ENCODE assay signal across 30 cellular contexts in genomic region chr18:77157312-77157711, GRCh38. TPM values are rescaled to one million over a fixed set of nuclear protein-coding genes. Genes with fewer than 3 reads are reported as not detected.
DNase-seq lines count a peak whose midpoint lies in the region; ATAC-seq, FAIRE-seq and TF ChIP-seq lines count a peak whose summit lies in the region.
"Had no signal": no experiment of that assay in that cellular context is flagged by ENCODE, and none has a peak within 500 bp of the region (broad histone marks: within the 10 kb centered on the region; RNA-seq: fewer than 3 reads in every experiment).

No MANE protein-coding gene starts in this region.

- H3K56ac ChIP-seq in H9 (ENCODE audit: insufficient read length, low read depth, low read length) (no peak overlapping the region), mesendoderm (ENCODE audit: low read length) (no peak overlapping the region)

- H4K20me1 ChIP-seq in H9 (ENCODE audit: control insufficient read depth, insufficient read depth, insufficient read length), result no peaks in the 10 kb centered on the region

- H2BK15ac ChIP-seq in H9 (ENCODE audit: low read depth, low read length) (no peak overlapping the region), mesendoderm (replicated peaks; ENCODE audit: low read depth) (no peak overlapping the region)

- H3K27me3 ChIP-seq in aorta (ENCODE audit: control insufficient read depth in 1 of 2, insufficient read depth in 2 of 2, low read length in 1 of 2) (no peaks in the 10 kb centered on the region), H9 (ENCODE audit: insufficient read depth, low read length) (no peaks in the 10 kb centered on the region), mesendoderm (ENCODE audit: insufficient read depth, low read length, poor library complexity) (no peaks in the 10 kb centered on the region)
- H3K27me3 ChIP-seq: vagina had no signal

- peak; percentile 73 for ATAC-seq in HG02852 (IDR thresholded peaks at IDR 0.05; ENCODE audit: unreplicated experiment)
- no peak for ATAC-seq in aorta (ENCODE audit: low FRiP score)
- ATAC-seq: activated naive CD8-positive, alpha-beta T cell treated with anti-CD3 and anti-CD28 coated beads, Interleukin-2, amount 50 U/mL, for 24 hours; left colon; Panc1; stimulated activated naive CD8-positive, alpha-beta T cell treated with anti-CD3 and anti-CD28 coated beads, Interleukin-15, Interleukin-2, amounts not matched to agents 100 U/mL and 50 U/mL, for 24 hours had no signal

- H3T11ph ChIP-seq in H9 (ENCODE audit: low read length), result no peak overlapping the region

- H3K27ac ChIP-seq in aorta (ENCODE audit: low read depth in 1 of 2, low read length in 2 of 2) (no peak overlapping the region), H9 (ENCODE audit: insufficient read length, low read depth, low read length) (no peak overlapping the region), mesendoderm (ENCODE audit: low read depth, low read length) (no peak overlapping the region)
- H3K27ac ChIP-seq: thoracic aorta, vagina had no signal

- H3K27me3 Mint-ChIP-seq in dendritic cell treated with granulocyte-macrophage colony-stimulating factor and Interleukin-4, amounts not matched to agents 40 ng/mL and 50 ng/mL, for 4 days, result no peaks in the 10 kb centered on the region
- H3K27me3 Mint-ChIP-seq in H9 (ENCODE audit: low read depth), result peaks cover 5% of the 10 kb centered on the region
- H3K27me3 Mint-ChIP-seq: activated CD4-positive, alpha-beta T cell treated with anti-CD3 and anti-CD28 coated beads, Interleukin-2, amount 10 ng/mL, durations not matched to agents 7 days and 5 days; activated naive CD8-positive, alpha-beta T cell treated with anti-CD3 and anti-CD28 coated beads, Interleukin-2, amount 50 U/mL, for 24 hours; activated T-cell treated with anti-CD3 and anti-CD28 coated beads, Interleukin-2, amount 50 U/mL, for 24 hours had no signal

- no peak overlapping the region for H3K23ac ChIP-seq in H9 (ENCODE audit: insufficient read length, low read depth, low read length)
- no peak overlapping the region for H3K23ac ChIP-seq in mesendoderm (ENCODE audit: low read length)

- H3K4me3 ChIP-seq in aorta (ENCODE audit: low read length in 2 of 2) (no peak overlapping the region), mesendoderm (ENCODE audit: low read length) (no peak overlapping the region)
- H3K4me3 ChIP-seq: HAP-1, thoracic aorta, vagina had no signal

- peak overlapping the region; percentile 45 for H3K27ac Mint-ChIP-seq in dendritic cell treated with granulocyte-macrophage colony-stimulating factor and Interleukin-4, amounts not matched to agents 40 ng/mL and 50 ng/mL, for 4 days
- H3K27ac Mint-ChIP-seq in H9, result no peak overlapping the region
- H3K27ac Mint-ChIP-seq: activated CD4-positive, alpha-beta T cell treated with anti-CD3 and anti-CD28 coated beads, Interleukin-2, amount 10 ng/mL, durations not matched to agents 7 days and 5 days; activated naive CD8-positive, alpha-beta T cell treated with anti-CD3 and anti-CD28 coated beads, Interleukin-2, amount 50 U/mL, for 24 hours; activated T-cell treated with anti-CD3 and anti-CD28 coated beads, Interleukin-2, amount 50 U/mL, for 24 hours had no signal

- peaks cover 9% of the 10 kb centered on the region for H3K9me3 Mint-ChIP-seq in dendritic cell treated with granulocyte-macrophage colony-stimulating factor and Interleukin-4, amounts not matched to agents 40 ng/mL and 50 ng/mL, for 4 days
- H3K9me3 Mint-ChIP-seq in H9, result peaks cover 17 to 23% of the 10 kb centered on the region in 2 experiments
- H3K9me3 Mint-ChIP-seq: activated CD4-positive, alpha-beta T cell treated with anti-CD3 and anti-CD28 coated beads, Interleukin-2, amount 10 ng/mL, durations not matched to agents 7 days and 5 days; activated naive CD8-positive, alpha-beta T cell treated with anti-CD3 and anti-CD28 coated beads, Interleukin-2, amount 50 U/mL, for 24 hours; activated T-cell treated with anti-CD3 and anti-CD28 coated beads, Interleukin-2, amount 50 U/mL, for 24 hours; CD4-positive, alpha-beta memory T cell; naive B cell had no signal

- H3K18ac ChIP-seq in H9 (ENCODE audit: insufficient read length, low read depth, low read length), result no peak overlapping the region
- H3K18ac ChIP-seq in mesendoderm (ENCODE audit: low read length), result no peak overlapping the region

- H3K9me3 ChIP-seq in aorta (ENCODE audit: control insufficient read depth, low read length) (no peaks in the 10 kb centered on the region), H9 (ENCODE audit: control insufficient read depth, low read depth, low read length) (no peaks in the 10 kb centered on the region)
- H3K9me3 ChIP-seq: HAP-1, thoracic aorta, vagina had no signal

- H2BK12ac ChIP-seq in H9 (ENCODE audit: insufficient read length, low read depth, low read length), result no peak overlapping the region

- H2AK5ac ChIP-seq in H9 (ENCODE audit: insufficient read length, low read length) (no peak overlapping the region), mesendoderm (ENCODE audit: low read length) (no peak overlapping the region)

- H2BK5ac ChIP-seq in H9 (ENCODE audit: insufficient read length, low read length) (no peak overlapping the region), mesendoderm (ENCODE audit: low read length) (no peak overlapping the region)

- peaks cover 55% of the 10 kb centered on the region for H3K4me1 Mint-ChIP-seq in dendritic cell treated with granulocyte-macrophage colony-stimulating factor and Interleukin-4, amounts not matched to agents 40 ng/mL and 50 ng/mL, for 4 days (ENCODE audit: low read depth)
- peaks cover 27 to 35% of the 10 kb centered on the region in 2 experiments for H3K4me1 Mint-ChIP-seq in H9

- 76 to 86% methylated on average over 4 of the region's 4 CpGs for WGBS in aorta, 2 donors
- no CpG with 5 or more reads among the region's 4 CpGs for WGBS in H9 (ENCODE audit: extremely low coverage, insufficient read length, low lambda C conversion rate)
- WGBS in mesendoderm (ENCODE audit: extremely low coverage, insufficient coverage, low lambda C conversion rate), result no CpG with 5 or more reads among the region's 4 CpGs

- no peaks in the 10 kb centered on the region for H3K36me3 ChIP-seq in aorta (ENCODE audit: control insufficient read depth in 1 of 2, insufficient read depth in 2 of 2, low read length in 1 of 2)
- H3K36me3 ChIP-seq in mesendoderm (ENCODE audit: control insufficient read depth, insufficient read depth, low read length), result no peaks in the 10 kb centered on the region
- H3K36me3 ChIP-seq: HAP-1, thoracic aorta, vagina had no signal

- H2BK120ac ChIP-seq in H9 (ENCODE audit: low read depth, low read length, poor library complexity, severe bottlenecking), result no peak overlapping the region
- H2BK120ac ChIP-seq in mesendoderm (ENCODE audit: low read depth, low read length), result no peak overlapping the region

- TF ChIP-seq CTCF in GM20000 (IDR thresholded peaks at IDR 0.05; ENCODE audit: extremely low read depth, missing control alignments) (no peak), H9 (conservative IDR thresholded peaks at IDR 0.05) (no peak)

- FAIRE-seq in GM12891 (lab: Jason Lieb, UNC), result peak; percentile 45
- FAIRE-seq: endothelial cell of umbilical vein had no signal

- no peaks in the 10 kb centered on the region for H3K79me2 ChIP-seq in H9 (ENCODE audit: insufficient read depth, low read length)
- no peaks in the 10 kb centered on the region for H3K79me2 ChIP-seq in mesendoderm (ENCODE audit: control insufficient read depth, insufficient read depth, low read length)

- H3K4me3 Mint-ChIP-seq in dendritic cell treated with granulocyte-macrophage colony-stimulating factor and Interleukin-4, amounts not matched to agents 40 ng/mL and 50 ng/mL, for 4 days, result no peak overlapping the region
- no peak overlapping the region for H3K4me3 Mint-ChIP-seq in H9
- H3K4me3 Mint-ChIP-seq: activated CD4-positive, alpha-beta T cell treated with anti-CD3 and anti-CD28 coated beads, Interleukin-2, amount 10 ng/mL, durations not matched to agents 7 days and 5 days; activated naive CD8-positive, alpha-beta T cell treated with anti-CD3 and anti-CD28 coated beads, Interleukin-2, amount 50 U/mL, for 24 hours; activated T-cell treated with anti-CD3 and anti-CD28 coated beads, Interleukin-2, amount 50 U/mL, for 24 hours; CD4-positive, alpha-beta memory T cell; naive B cell had no signal

- no peak overlapping the region for H3K4ac ChIP-seq in H9 (ENCODE audit: low read depth, low read length)
- H3K4ac ChIP-seq in mesendoderm (ENCODE audit: low read depth, low read length), result no peak overlapping the region

- H2BK20ac ChIP-seq in H9 (ENCODE audit: low read depth, low read length, poor library complexity, severe bottlenecking), result no peak overlapping the region

- H3K9ac ChIP-seq in H9 (ENCODE audit: extremely low read depth, insufficient read length, low read length) (no peak overlapping the region), mesendoderm (ENCODE audit: low read length) (no peak overlapping the region)

- H4K8ac ChIP-seq in H9 (replicated peaks; ENCODE audit: insufficient read length, low read depth, low read length) (no peak overlapping the region), mesendoderm (ENCODE audit: low read depth, low read length) (no peak overlapping the region)

- no peak overlapping the region for H2AFZ ChIP-seq in H9 (ENCODE audit: low read length)

- H4K5ac ChIP-seq in H9 (ENCODE audit: insufficient read length, low read depth, low read length) (no peak overlapping the region), mesendoderm (ENCODE audit: low read length) (no peak overlapping the region)

- H3K4me2 ChIP-seq in H9 (ENCODE audit: insufficient read depth, insufficient read length, low read length), result no peak overlapping the region
- no peak overlapping the region for H3K4me2 ChIP-seq in mesendoderm (ENCODE audit: low read length)

- intact Hi-C loops in dendritic cell treated with granulocyte-macrophage colony-stimulating factor and Interleukin-4, amounts not matched to agents 40 ng/mL and 50 ng/mL, for 4 days (cut with micrococcal nuclease), result no loop called here
- intact Hi-C loops in aorta (cut with DNase I), result no loop called here

- no peaks in the 10 kb centered on the region for H3K4me1 ChIP-seq in aorta (ENCODE audit: control insufficient read depth in 1 of 2, insufficient read depth in 2 of 2, low read length in 2 of 2)
- H3K4me1 ChIP-seq in H9 (ENCODE audit: insufficient read depth, low read length), result peaks cover 9% of the 10 kb centered on the region; the same call in 1 of the 2 replicates
- peaks cover 4% of the 10 kb centered on the region for H3K4me1 ChIP-seq in mesendoderm (ENCODE audit: control insufficient read depth, low read depth, low read length)
- H3K4me1 ChIP-seq: vagina had no signal

- no peak overlapping the region for H3K14ac ChIP-seq in H9 (ENCODE audit: insufficient read depth, low read length)

- H3K36me3 Mint-ChIP-seq in dendritic cell treated with granulocyte-macrophage colony-stimulating factor and Interleukin-4, amounts not matched to agents 40 ng/mL and 50 ng/mL, for 4 days (ENCODE audit: low read depth), result no peaks in the 10 kb centered on the region
- peaks cover 0 to 27% (median 15%) of the 10 kb centered on the region in 3 experiments for H3K36me3 Mint-ChIP-seq in H9 (ENCODE audit: insufficient read depth in 1 of 3, low read depth in 3 of 3)
- H3K36me3 Mint-ChIP-seq: CD4-positive, alpha-beta memory T cell; naive B cell had no signal

- DNase-seq in GM12891 (ENCODE audit: insufficient read length, low spot score), result no peak
- peak; percentile 32 for DNase-seq in GM20000 (ENCODE audit: low spot score)
- DNase-seq in aorta, result no peak
- DNase-seq in H9, result no peak
- DNase-seq in NCI-H510A (lab: John Stamatoyannopoulos, UW), result no peak
- DNase-seq in mesendoderm, result no peak
- DNase-seq: activated CD4-positive, alpha-beta T cell treated with anti-CD3 and anti-CD28 coated beads, Interleukin-2, amount 10 ng/mL, durations not matched to agents 7 days and 5 days; activated naive CD8-positive, alpha-beta T cell treated with anti-CD3 and anti-CD28 coated beads, Interleukin-2, amount 50 U/mL, for 24 hours; activated T-cell treated with anti-CD3 and anti-CD28 coated beads, Interleukin-2, amount 50 U/mL, for 24 hours; CD4-positive, alpha-beta memory T cell; cerebellar nuclear complex; DMS53; hippocampal formation; left colon; naive B cell; NCI-H1092 treated with DMSO at 0.1 percent for 48 hours; NCI-H187; NCI-H526; nucleus accumbens; SHP77; stimulated activated CD4-positive, alpha-beta T cell treated with anti-CD3 and anti-CD28 coated beads, Interleukin-15, amount 100 ng/mL, for 24 hours; stimulated activated naive CD8-positive, alpha-beta T cell treated with anti-CD3 and anti-CD28 coated beads, Interleukin-15, Interleukin-2, amounts not matched to agents 100 U/mL and 50 U/mL, for 24 hours had no signal

- no peak for TF ChIP-seq POLR2A in GM12891 (IDR thresholded peaks at IDR 0.05; ENCODE audit: low read depth, low read length)

- H4K91ac ChIP-seq in H9 (ENCODE audit: insufficient read length, low read depth, low read length), result no peak overlapping the region

- H3K79me1 ChIP-seq in H9 (ENCODE audit: insufficient read depth, low read depth, low read length, poor library complexity, severe bottlenecking), result no peaks in the 10 kb centered on the region
- no peaks in the 10 kb centered on the region for H3K79me1 ChIP-seq in mesendoderm (ENCODE audit: low read length)

- no peaks in the 10 kb centered on the region for H3K23me2 ChIP-seq in H9 (ENCODE audit: insufficient read length, low read depth, low read length, poor library complexity, severe bottlenecking)

RNA-seq across cellular contexts. Expression of gene MBP, which starts 24.7 kb away (rescaled TPM):
- 16.8 TPM for polyA plus RNA-seq in GM12891 (2012; ENCODE audit: low read depth, missing spikeins)
- total RNA-seq in aorta (10 to 100 TPM; 43.8 to 62.7 TPM), H9 (2021) (5.2 and 8.6 TPM in 2 replicates)
- 1 to 10 TPM; 9.1 to 9.4 TPM for polyA plus RNA-seq in aorta
- polyA plus RNA-seq in mesendoderm (2013, experiment 1 of 2), result 5.9 TPM
- polyA plus RNA-seq in mesendoderm (2013, experiment 2 of 2), result 6.3 TPM
- total RNA-seq: A172 had no signal
